Comparison of ENCODE assay signal across 8 cellular contexts in the genomic region with DNA sequence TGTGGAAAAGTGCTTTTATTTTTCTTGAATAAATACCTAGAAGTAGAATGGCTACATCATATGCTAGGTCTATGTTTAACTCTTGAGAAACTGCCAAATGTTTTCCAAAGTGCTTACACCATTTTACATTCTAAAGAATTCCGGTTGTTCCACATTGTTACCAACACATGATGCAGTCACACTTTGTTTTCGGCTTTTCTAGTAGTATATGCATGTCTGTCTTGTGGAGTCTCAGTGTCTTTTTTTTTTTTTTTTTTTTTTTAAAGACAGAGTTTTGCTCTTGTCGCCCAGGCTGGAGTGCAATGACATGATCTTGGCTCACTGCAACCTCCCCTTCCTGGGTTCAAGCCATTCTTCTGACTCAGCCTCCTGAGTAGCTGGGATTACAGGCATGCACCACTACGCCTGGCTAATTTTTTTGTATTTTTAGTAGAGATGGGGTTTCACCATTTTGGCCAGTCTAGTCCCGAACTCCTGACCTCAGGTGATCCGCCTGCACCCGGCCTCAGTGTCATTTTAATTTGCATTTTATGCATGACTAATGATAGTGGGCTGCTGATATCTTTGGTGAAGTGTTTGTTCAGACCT. TPM values are rescaled to one million over a fixed set of nuclear protein-coding genes. Genes with fewer than 3 reads are reported as not detected.
DNase-seq lines count a peak whose midpoint lies in the region; ATAC-seq, FAIRE-seq and TF ChIP-seq lines count a peak whose summit lies in the region.
"Not testable (repeated sequence)": the region's sequence is repeated elsewhere in the genome, so short reads cannot be mapped to it uniquely, and the experiment has no call there.

No MANE protein-coding gene starts in this region.

- not testable (repeated sequence) for H3K18ac ChIP-seq in mesenchymal stem cell (ENCODE audit: low read depth in 1 of 2, low read length in 2 of 2)

- not testable (repeated sequence) for H4K91ac ChIP-seq in mesenchymal stem cell (ENCODE audit: low read length)

- H3K79me2 ChIP-seq in HCT116 (ENCODE audit: insufficient read depth, low read length) = peaks cover 96% of the 10 kb centered on the region
- H3K79me2 ChIP-seq in PC-9 (ENCODE audit: low read depth) = peaks cover 98% of the 10 kb centered on the region
- H3K79me2 ChIP-seq in endothelial cell of umbilical vein (ENCODE audit: control insufficient read depth, insufficient read depth, low read length) = peaks cover 88% of the 10 kb centered on the region

- not testable (repeated sequence) for H3K4ac ChIP-seq in mesenchymal stem cell (ENCODE audit: low read depth in 1 of 2, low read length in 2 of 2)

- TF ChIP-seq RAD21 in HCT116 (IDR thresholded peaks at IDR 0.05; ENCODE audit: low read depth) = not testable (repeated sequence)

- not testable (repeated sequence) for H3K4me2 ChIP-seq in HCT116 (ENCODE audit: low read length); endothelial cell of umbilical vein (ENCODE audit: insufficient read depth, low read length); mesenchymal stem cell (ENCODE audit: low read length, poor library complexity, severe bottlenecking)
- H3K4me2 ChIP-seq in PC-9 = peak overlapping the region; percentile 7; the same call in 1 of the 2 replicates

- not testable (repeated sequence) for H3K9ac ChIP-seq in HCT116 (ENCODE audit: low read length); endothelial cell of umbilical vein (replicated peaks; ENCODE audit: extremely low read depth, insufficient read depth, low read length); mesenchymal stem cell (ENCODE audit: low read length); subcutaneous abdominal adipose tissue (ENCODE audit: low read length in 5 of 5)

- not testable (repeated sequence) for H3K4me3 ChIP-seq in HCT116 (replicated peaks in 1 of 2; ENCODE audit: low read depth in 1 of 2, low read length in 2 of 2); PC-9; endothelial cell of umbilical vein (replicated peaks in 1 of 3; ENCODE audit: insufficient read depth in 1 of 3, low read depth in 1 of 3, low read length in 3 of 3); foreskin fibroblast (ENCODE audit: low read depth in 1 of 2, low read length in 2 of 2); mesenchymal stem cell (ENCODE audit: insufficient read depth in 1 of 2, low read depth in 1 of 2, low read length in 2 of 2); subcutaneous abdominal adipose tissue (ENCODE audit: low read depth in 1 of 5, low read length in 5 of 5)

- not testable (repeated sequence) for H3K9me3 ChIP-seq in HCT116 (ENCODE audit: control insufficient read depth in 1 of 2, insufficient read depth in 1 of 2, low read depth in 1 of 2, low read length in 2 of 2); PC-9 (ENCODE audit: insufficient read depth, low read depth); endothelial cell of umbilical vein (replicated peaks; ENCODE audit: control insufficient read depth, insufficient read depth, low read length); mesenchymal stem cell (ENCODE audit: control insufficient read depth, low read length); subcutaneous abdominal adipose tissue (ENCODE audit: control insufficient read depth in 5 of 5, low read length in 5 of 5)

- H3K4me1 ChIP-seq in HCT116 (ENCODE audit: control insufficient read depth in 1 of 2, insufficient read depth in 2 of 2, low read length in 2 of 2) (peaks cover 2 to 18% of the 10 kb centered on the region in 2 experiments; a peak in 3 of 4 replicates), PC-9 (replicated peaks; ENCODE audit: insufficient read depth) (peaks cover 14% of the 10 kb centered on the region), subcutaneous abdominal adipose tissue (ENCODE audit: control insufficient read depth in 5 of 5, insufficient read depth in 5 of 5, low read length in 5 of 5) (peaks cover under 1 to 29% (median 23%) of the 10 kb centered on the region in 5 donors)
- H3K4me1 ChIP-seq in endothelial cell of umbilical vein (ENCODE audit: control insufficient read depth, extremely low read depth, insufficient read depth, low read length); mesenchymal stem cell (ENCODE audit: control insufficient read depth, insufficient read depth, low read depth, low read length): not testable (repeated sequence)

- H3K9me2 ChIP-seq in HCT116 (ENCODE audit: insufficient read depth); PC-9 (ENCODE audit: insufficient read depth): not testable (repeated sequence)

- not testable (repeated sequence) for H2BK120ac ChIP-seq in mesenchymal stem cell (ENCODE audit: low read depth, low read length)

- peak; percentile 77 for FAIRE-seq in endothelial cell of umbilical vein (lab: Jason Lieb, UNC)

- H4K20me1 ChIP-seq in HCT116 (ENCODE audit: insufficient read depth) = not testable (repeated sequence)
- H4K20me1 ChIP-seq in PC-9 (ENCODE audit: insufficient read depth) = peaks cover 43% of the 10 kb centered on the region
- H4K20me1 ChIP-seq in endothelial cell of umbilical vein (replicated peaks; ENCODE audit: control insufficient read depth, extremely low read depth, insufficient read depth, low read length) = peaks cover 11% of the 10 kb centered on the region

- not testable (repeated sequence) for H3K14ac ChIP-seq in mesenchymal stem cell (ENCODE audit: low read length in 2 of 2)

- H4K8ac ChIP-seq in mesenchymal stem cell (ENCODE audit: low read length) = not testable (repeated sequence)

- H3K23ac ChIP-seq in mesenchymal stem cell (ENCODE audit: low read length in 2 of 2) = not testable (repeated sequence)

- TF ChIP-seq CTCF in C4-2B (conservative IDR thresholded peaks at IDR 0.05); HCT116 (IDR thresholded peaks at IDR 0.05 in 2 of 3, conservative IDR thresholded peaks at IDR 0.05 in 1 of 3; ENCODE audit: borderline replicate concordance in 1 of 3, insufficient read depth in 1 of 3, low read depth in 2 of 3, low read length in 2 of 3); PC-9 (conservative IDR thresholded peaks at IDR 0.05); endothelial cell of umbilical vein (IDR thresholded peaks at IDR 0.05; ENCODE audit: extremely low read depth in 1 of 2, insufficient read depth in 1 of 2, low read depth in 1 of 2, low read length in 2 of 2); foreskin fibroblast (IDR thresholded peaks at IDR 0.05; ENCODE audit: low read depth, low read length): not testable (repeated sequence)

- CTCF ChIA-PET in HCT116 (lab: Charles Lee) = interaction anchor here (0.7 kb wide), 1 partner anchor 1922 kb away, joined by 3 read pairs; no protein-coding TSS in a partner anchor
- CTCF ChIA-PET in PC-9 (lab: Charles Lee) = not testable (repeated sequence)
- CTCF ChIA-PET in endothelial cell of umbilical vein (lab: Charles Lee) = interaction anchor here (1.1 kb wide), 1 partner anchor 1913 kb away, joined by 4 read pairs; no protein-coding TSS in a partner anchor

- ATAC-seq in HCT116 = peak; percentile 17; the same call in 1 of the 2 replicates

- H2BK5ac ChIP-seq in mesenchymal stem cell (ENCODE audit: low read depth, low read length, poor library complexity, severe bottlenecking) = not testable (repeated sequence)

- not testable (repeated sequence) for H3K9me1 ChIP-seq in endothelial cell of umbilical vein (replicated peaks; ENCODE audit: control insufficient read depth, extremely low read depth, insufficient read depth, low read length)

- not testable (repeated sequence) for H3K79me1 ChIP-seq in mesenchymal stem cell (replicated peaks; ENCODE audit: low read length, poor library complexity, severe bottlenecking)

- POLR2A ChIA-PET in HCT116 (lab: Charles Lee); PC-9 (lab: Charles Lee; ENCODE audit: unreplicated experiment): not testable (repeated sequence)
- POLR2A ChIA-PET in endothelial cell of umbilical vein (lab: Charles Lee) = interaction anchor here (0.7 kb wide), 1 partner anchor 31 kb away, joined by 4 read pairs; no protein-coding TSS in a partner anchor

- RAD21 ChIA-PET in HCT116 (lab: Charles Lee; ENCODE audit: low non-redundant PET in 1 of 2, low total read pairs in 2 of 2, uncharacterized antibody in 2 of 2, unreplicated experiment in 2 of 2) = not testable (repeated sequence)

- not testable (repeated sequence) for H2BK12ac ChIP-seq in mesenchymal stem cell (ENCODE audit: low read length in 2 of 2)

- peak overlapping the region; percentile 32 for H3K27ac ChIP-seq in C4-2B
- not testable (repeated sequence) for H3K27ac ChIP-seq in HCT116 (ENCODE audit: low read depth, low read length); PC-9; endothelial cell of umbilical vein (ENCODE audit: insufficient read depth, low read depth, low read length); mesenchymal stem cell (ENCODE audit: low read length, poor library complexity, severe bottlenecking)
- peak overlapping the region; percentile 12 for H3K27ac ChIP-seq in subcutaneous abdominal adipose tissue (ENCODE audit: low read depth, low read length)

- H3K36me3 ChIP-seq in HCT116 (ENCODE audit: control insufficient read depth in 1 of 2, insufficient read depth in 2 of 2, low read length in 2 of 2); PC-9 (ENCODE audit: low read depth); endothelial cell of umbilical vein (ENCODE audit: control insufficient read depth in 2 of 2, extremely low read depth in 1 of 2, insufficient read depth in 2 of 2, low read length in 2 of 2): not testable (repeated sequence)
- H3K36me3 ChIP-seq in mesenchymal stem cell (ENCODE audit: control insufficient read depth in 1 of 2, insufficient read depth in 2 of 2, low read depth in 1 of 2, low read length in 2 of 2) (peaks cover 0 to 35% of the 10 kb centered on the region in 2 experiments), subcutaneous abdominal adipose tissue (ENCODE audit: control insufficient read depth in 5 of 5, insufficient read depth in 5 of 5, low read length in 5 of 5) (peaks cover 0 to 16% (median 7%) of the 10 kb centered on the region in 5 donors)

- H3K27me3 ChIP-seq in HCT116 (ENCODE audit: insufficient read depth, low read length); PC-9 (ENCODE audit: insufficient read depth, low read depth); endothelial cell of umbilical vein (ENCODE audit: control insufficient read depth in 2 of 2, insufficient read depth in 2 of 2, low read length in 2 of 2); mesenchymal stem cell (ENCODE audit: control insufficient read depth in 1 of 2, insufficient read depth in 1 of 2, low read length in 2 of 2); subcutaneous abdominal adipose tissue (ENCODE audit: control insufficient read depth in 5 of 5, insufficient read depth in 4 of 5, low read length in 5 of 5): not testable (repeated sequence)

- not testable (repeated sequence) for H2AK5ac ChIP-seq in mesenchymal stem cell (ENCODE audit: low read length, severe bottlenecking)

- not testable (repeated sequence) for H2BK15ac ChIP-seq in mesenchymal stem cell (ENCODE audit: low read depth, poor library complexity, severe bottlenecking)

- TF ChIP-seq POLR2A in HCT116 (IDR thresholded peaks at IDR 0.05; ENCODE audit: borderline replicate concordance, extremely low read depth, insufficient read depth, insufficient read length); endothelial cell of umbilical vein (IDR thresholded peaks at IDR 0.05; ENCODE audit: low read depth, low read length): not testable (repeated sequence)

- H2AFZ ChIP-seq in HCT116 (ENCODE audit: low read depth, low read length, poor library complexity, severe bottlenecking); PC-9; endothelial cell of umbilical vein (ENCODE audit: low read depth, low read length); mesenchymal stem cell (ENCODE audit: low read depth, low read length): not testable (repeated sequence)

- BruUV-seq in HCT116 (replicated peaks; lab: Mats Ljungman, UMichigan); PC-9 (replicated peaks; lab: Mats Ljungman, UMichigan); endothelial cell of umbilical vein (replicated peaks; lab: Mats Ljungman, UMichigan): not testable (repeated sequence)

- peaks cover 43% of the 10 kb centered on the region for H3F3A ChIP-seq in PC-9 (ENCODE audit: insufficient read depth, low read depth)

- dilution Hi-C loops in endothelial cell of umbilical vein (cut with MboI; ENCODE audit: extremely low pct_ligation_motif_present, low sequenced_read_pairs) = not testable (repeated sequence)

- not testable (repeated sequence) for DNase-seq in HCT116 (ENCODE audit: low read depth, low spot score); PC-9
- DNase-seq in amniotic epithelial cell (ENCODE audit: low read depth) (peak; percentile 66), endothelial cell of umbilical vein (ENCODE audit: low read depth, low spot score) (peak; percentile 31), foreskin fibroblast (peak; percentile 3 to 30), mesenchymal stem cell (peak; percentile 76)

- WGBS in mesenchymal stem cell = 67% methylated on average over 5 of the region's 7 CpGs

- intact Hi-C loops in HCT116 (cut with micrococcal nuclease); PC-9 (cut with micrococcal nuclease; ENCODE audit: unreplicated experiment); endothelial cell of umbilical vein (cut with micrococcal nuclease): not testable (repeated sequence)

RNA-seq across cellular contexts. Expression of gene AGFG1, which starts 46.4 kb away (rescaled TPM):
- total RNA-seq in HCT116 (2021; ENCODE audit: unreplicated experiment) = 72.5 TPM
- polyA plus RNA-seq in HCT116 (2012) = 46.9 and 54.3 TPM in 2 replicates
- total RNA-seq in PC-9 (2021) = 82.8 and 119 TPM in 2 replicates
- total RNA-seq in endothelial cell of umbilical vein = 69.2 and 87.9 TPM in 2 replicates
- 106 and 118 TPM in 2 replicates for polyA plus RNA-seq in endothelial cell of umbilical vein
- 74.6 and 76.4 TPM in 2 replicates for polyA plus RNA-seq in endothelial cell of umbilical vein (2011; cell fraction: cytosol; rRNA removed)
- 74.6 and 78.2 TPM in 2 replicates for polyA plus RNA-seq in endothelial cell of umbilical vein (2011; cell fraction: nucleus; rRNA removed)
- 59.1 and 78.6 TPM in 2 replicates for polyA plus RNA-seq in endothelial cell of umbilical vein (2012)
- 200 and 250 TPM in 2 replicates for polyA minus RNA-seq in endothelial cell of umbilical vein
- polyA minus RNA-seq in endothelial cell of umbilical vein (2011; cell fraction: cytosol; rRNA and poly(A)+ RNA removed) = 116 TPM
- 83.4 and 129 TPM in 2 replicates for polyA minus RNA-seq in endothelial cell of umbilical vein (2011; cell fraction: nucleus; rRNA and poly(A)+ RNA removed)
- 33.6 TPM for polyA plus RNA-seq in mesenchymal stem cell (2013, experiment 1 of 2)
- 33.5 TPM for polyA plus RNA-seq in mesenchymal stem cell (2013, experiment 2 of 2)
